ENCODE assay signal across 8 cellular contexts in the genomic region with DNA sequence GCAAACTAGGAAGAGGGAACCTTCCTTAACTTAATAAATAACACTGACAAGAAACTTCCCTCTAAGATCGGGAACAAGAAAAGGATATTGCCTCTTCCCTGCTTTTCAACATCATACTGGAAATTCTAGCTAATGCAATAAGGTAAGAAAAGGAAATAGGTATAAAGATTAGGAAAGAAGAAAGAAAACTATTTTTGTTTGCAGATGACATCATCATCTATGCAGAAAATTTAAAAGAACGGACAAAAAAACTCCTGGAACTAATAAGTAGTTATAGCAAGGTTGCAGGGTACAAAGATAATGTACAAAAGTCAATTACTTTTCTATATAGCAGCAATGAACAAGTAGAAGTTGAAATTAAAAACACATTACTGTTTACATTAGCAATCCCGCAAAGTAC.
"Had no signal": no experiment of that assay in that cellular context is flagged by ENCODE, and none has a peak within 500 bp of the region (broad histone marks: within the 10 kb centered on the region; RNA-seq: fewer than 3 reads in every experiment).

No MANE protein-coding gene starts in this region.

- H3K4me3 ChIP-seq: GM12878 had no signal

- ATAC-seq: GM12878 had no signal

- DNase-seq: GDM1, GF-D8 had no signal

- FAIRE-seq: G401.6, GM12878, GM12891, GM12892, GM18507, GM19239 had no signal
